In the genomic region with DNA sequence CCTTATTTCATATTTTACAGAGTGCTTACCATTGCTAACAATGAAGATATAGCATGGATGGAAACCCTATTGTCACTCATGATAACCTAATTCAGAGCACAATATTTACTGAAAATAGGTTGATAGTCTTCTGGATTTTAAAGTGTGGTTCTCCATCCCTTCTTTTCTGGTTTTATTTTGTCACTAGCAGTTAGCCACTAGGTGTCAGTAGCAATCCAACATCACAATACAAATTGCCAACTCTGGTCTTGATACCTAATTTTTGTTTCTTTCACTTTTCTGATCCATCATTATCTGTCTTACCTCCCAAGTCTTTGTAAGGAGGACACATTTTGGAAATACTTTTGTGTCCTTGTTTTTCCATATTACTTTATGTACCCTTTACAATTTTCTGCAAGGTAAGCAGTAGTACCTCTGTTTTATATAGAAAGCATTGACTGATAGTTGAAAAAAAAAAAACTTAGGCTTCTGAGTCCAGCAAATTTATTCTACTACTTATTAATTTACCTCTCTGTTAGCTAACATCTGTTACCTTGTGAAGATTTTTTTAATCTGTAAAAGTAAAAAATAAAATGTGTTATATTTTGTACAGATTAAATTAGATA, we compare ENCODE assay signal across 8 cellular contexts. TPM values are rescaled to one million over a fixed set of nuclear protein-coding genes. Genes with fewer than 3 reads are reported as not detected.
DNase-seq lines count a peak whose midpoint lies in the region; ATAC-seq and TF ChIP-seq lines count a peak whose summit lies in the region.

No MANE protein-coding gene starts in this region.

- no peak overlapping the region for H3K4me2 ChIP-seq in PC-9

- CTCF ChIA-PET in PC-9 (lab: Charles Lee) = no interaction called here

- intact Hi-C loops in PC-9 (cut with micrococcal nuclease; ENCODE audit: unreplicated experiment) = loop anchor here (1.0 to 10.0 kb wide), 3 partner anchors 147 to 531 kb away; no protein-coding TSS in a partner anchor
- intact Hi-C loops in dorsolateral prefrontal cortex (cut with DNase I) = loop anchor here (1.0 to 5.0 kb wide), 3 partner anchors 149 to 230 kb away; no protein-coding TSS in a partner anchor

- POLR2A ChIA-PET in PC-9 (lab: Charles Lee; ENCODE audit: unreplicated experiment) = no interaction called here

- ATAC-seq in GM21360 (IDR thresholded peaks at IDR 0.05; ENCODE audit: unreplicated experiment) (peak; percentile 77), HG03039 (IDR thresholded peaks at IDR 0.05; ENCODE audit: unreplicated experiment) (no peak)

- no peaks in the 10 kb centered on the region for H3F3A ChIP-seq in PC-9 (ENCODE audit: insufficient read depth, low read depth)

- no peaks in the 10 kb centered on the region for H3K9me3 ChIP-seq in PC-9 (ENCODE audit: insufficient read depth, low read depth)

- no peaks in the 10 kb centered on the region for H3K4me1 Mint-ChIP-seq in mesothelial cell of epicardium

- no peaks in the 10 kb centered on the region for H3K9me2 ChIP-seq in PC-9 (ENCODE audit: insufficient read depth)

- H3K4me3 Mint-ChIP-seq in mesothelial cell of epicardium = no peak overlapping the region

- H3K4me1 ChIP-seq in PC-9 (replicated peaks; ENCODE audit: insufficient read depth) = no peaks in the 10 kb centered on the region

- H3K27me3 Mint-ChIP-seq in mesothelial cell of epicardium (ENCODE audit: low read depth) = no peaks in the 10 kb centered on the region

- no TSS peak for BruUV-seq in PC-9 (replicated peaks; lab: Mats Ljungman, UMichigan)

- no peaks in the 10 kb centered on the region for H3K36me3 ChIP-seq in PC-9 (ENCODE audit: low read depth)

- no peaks in the 10 kb centered on the region for H4K20me1 ChIP-seq in PC-9 (ENCODE audit: insufficient read depth)

- no peak overlapping the region for H3K27ac ChIP-seq in PC-9
- H3K27ac ChIP-seq in dorsolateral prefrontal cortex = no peak overlapping the region

- H3K79me2 ChIP-seq in PC-9 (ENCODE audit: low read depth) = no peaks in the 10 kb centered on the region

- H3K27me3 ChIP-seq in PC-9 (ENCODE audit: insufficient read depth, low read depth) = no peaks in the 10 kb centered on the region
- H3K27me3 ChIP-seq in dorsolateral prefrontal cortex = no peaks in the 10 kb centered on the region

- no peaks in the 10 kb centered on the region for H3K9me3 Mint-ChIP-seq in mesothelial cell of epicardium

- DNase-seq in DMS79 treated with DMSO at 0.1 percent for 48 hours (lab: John Stamatoyannopoulos, UW) = peak; percentile 63
- DNase-seq in KG1 (lab: John Stamatoyannopoulos, UW) = peak; percentile 51
- DNase-seq in PC-9 = peak in 1 of 2 experiments; percentile 59
- DNase-seq in dorsolateral prefrontal cortex = no peak
- DNase-seq in mesothelial cell of epicardium (ENCODE audit: low spot score in 2 of 2, unreplicated experiment in 2 of 2) = no peak
- DNase-seq in activated naive CD4-positive, alpha-beta T cell (lab: John Stamatoyannopoulos, UW) = no peak

- TF ChIP-seq CTCF in PC-9 (conservative IDR thresholded peaks at IDR 0.05) (peak; percentile 97), dorsolateral prefrontal cortex (IDR thresholded peaks at IDR 0.05 in 54 of 56, conservative IDR thresholded peaks at IDR 0.05 in 2 of 56; ENCODE audit: low read depth in 1 of 56, partially characterized antibody in 56 of 56) (peak; percentile 74 to 99 (median 86)), mesothelial cell of epicardium (IDR thresholded peaks at IDR 0.05; ENCODE audit: unreplicated experiment) (peak; percentile 69)

- no peak overlapping the region for H3K27ac Mint-ChIP-seq in mesothelial cell of epicardium

- no peak overlapping the region for H2AFZ ChIP-seq in PC-9

- H3K4me3 ChIP-seq in PC-9 (no peak overlapping the region), dorsolateral prefrontal cortex (no peak overlapping the region)

- H3K36me3 Mint-ChIP-seq in mesothelial cell of epicardium = peaks cover 4% of the 10 kb centered on the region

RNA-seq across cellular contexts. Expression of a gene that starts 28.3 kb away (rescaled TPM):
- 15.5 and 17.2 TPM in 2 replicates for total RNA-seq in PC-9 (2021)
- 10 to 100 TPM in 116 of 120 experiments, 1 to 10 TPM in 4; 9.4 to 40.2 (median 17.5) TPM for total RNA-seq in dorsolateral prefrontal cortex
- total RNA-seq in mesothelial cell of epicardium = 5.7 to 6.8 TPM (median 5.8 TPM) in 3 replicates

RNA-seq across cellular contexts. Expression of a gene that starts 29.0 kb away (rescaled TPM):
- 10.6 and 14.6 TPM in 2 replicates for total RNA-seq in PC-9 (2021)
- total RNA-seq in dorsolateral prefrontal cortex = 10 to 100 TPM; 13.1 to 47.1 (median 29.5) TPM
- total RNA-seq in mesothelial cell of epicardium = 7.0 to 8.9 TPM (median 8.2 TPM) in 3 replicates

Comparison
In these comparisons a context has a peak if more than half of its experiments do, and no peak if none do; other contexts are left out.
1. DNase-seq: peak in DMS79 treated with DMSO at 0.1 percent for 48 hours (single experiment) and KG1 (single experiment); none in dorsolateral prefrontal cortex (0 of 10), mesothelial cell of epicardium (0 of 2) and activated naive CD4-positive, alpha-beta T cell (0 of 4).
2. Peak in every context shown above with its lines, with median percentiles within 50 percentile points of each other: CTCF ChIP-seq.